10 cellular contexts compared by ENCODE assay signal in genomic region chr2:88561646-88562388, GRCh38.
A peak's percentile ranks its signal among the peaks of the same experiment; 100 is the strongest.
DNase-seq lines count a peak whose midpoint lies in the region; ATAC-seq lines count a peak whose summit lies in the region.
"Had no signal": no experiment of that assay in that cellular context is flagged by ENCODE, and none has a peak within 500 bp of the region (broad histone marks: within the 10 kb centered on the region; RNA-seq: fewer than 3 reads in every experiment).

No MANE protein-coding gene starts in this region.

- H3K27ac Mint-ChIP-seq in activated T-cell treated with anti-CD3 and anti-CD28 coated beads, Interleukin-2, amount 50 U/mL, for 24 hours = peak overlapping the region; percentile 67
- peak overlapping the region; percentile 85 for H3K27ac Mint-ChIP-seq in stimulated activated naive B cell treated with anti-CD40 and anti-IgM and Interleukin-4, amounts not matched to agents 10 μg/mL and 1 μg/mL and 100 μg/mL, for 72 hours

- H3K36me3 Mint-ChIP-seq in activated T-cell treated with anti-CD3 and anti-CD28 coated beads, Interleukin-2, amount 50 U/mL, for 24 hours (ENCODE audit: low read depth) = peaks cover 73% of the 10 kb centered on the region
- peaks cover 20% of the 10 kb centered on the region for H3K36me3 Mint-ChIP-seq in activated T-cell treated with anti-CD3 and anti-CD28 coated beads, Interleukin-2, amount 50 U/mL, for 4 hours (ENCODE audit: insufficient read depth)
- peaks cover 13 to 30% of the 10 kb centered on the region in 2 donors for H3K36me3 Mint-ChIP-seq in stimulated activated naive B cell treated with anti-CD40 and anti-IgM and Interleukin-4, amounts not matched to agents 10 μg/mL and 1 μg/mL and 100 μg/mL, for 72 hours

- peaks cover 12% of the 10 kb centered on the region for H3K4me1 Mint-ChIP-seq in activated T-cell treated with anti-CD3 and anti-CD28 coated beads, Interleukin-2, amount 50 U/mL, for 24 hours (ENCODE audit: low read depth)
- peaks cover 2% of the 10 kb centered on the region for H3K4me1 Mint-ChIP-seq in activated T-cell treated with anti-CD3 and anti-CD28 coated beads, Interleukin-2, amount 50 U/mL, for 4 hours (ENCODE audit: low read depth)
- H3K4me1 Mint-ChIP-seq in stimulated activated naive B cell treated with anti-CD40 and anti-IgM and Interleukin-4, amounts not matched to agents 10 μg/mL and 1 μg/mL and 100 μg/mL, for 72 hours = peaks cover 7 to 31% of the 10 kb centered on the region in 2 donors

- H3K27me3 Mint-ChIP-seq in activated T-cell treated with anti-CD3 and anti-CD28 coated beads, Interleukin-2, amount 50 U/mL, for 24 hours = no peaks in the 10 kb centered on the region
- no peaks in the 10 kb centered on the region for H3K27me3 Mint-ChIP-seq in activated T-cell treated with anti-CD3 and anti-CD28 coated beads, Interleukin-2, amount 50 U/mL, for 4 hours (ENCODE audit: low read depth)
- H3K27me3 Mint-ChIP-seq in stimulated activated naive B cell treated with anti-CD40 and anti-IgM and Interleukin-4, amounts not matched to agents 10 μg/mL and 1 μg/mL and 100 μg/mL, for 72 hours = no peaks in the 10 kb centered on the region

- no peak for DNase-seq in activated T-cell treated with anti-CD3 and anti-CD28 coated beads, Interleukin-2, amount 50 U/mL, for 24 hours
- no peak for DNase-seq in activated T-cell treated with anti-CD3 and anti-CD28 coated beads, Interleukin-2, amount 50 U/mL, for 4 hours
- no peak for DNase-seq in stimulated activated naive B cell treated with anti-CD40 and anti-IgM and Interleukin-4, amounts not matched to agents 10 μg/mL and 1 μg/mL and 100 μg/mL, for 72 hours
- DNase-seq in NCI-H345 treated with DMSO at 0.1 percent for 48 hours (lab: John Stamatoyannopoulos, UW; ENCODE audit: unreplicated experiment) = no peak
- DNase-seq in AG08395 (ENCODE audit: low spot score) = no peak
- DNase-seq in activated CD4-positive, alpha-beta T cell treated with anti-CD3 and anti-CD28 coated beads, Interleukin-2, amount 50 U/mL, for 48 hours = no peak
- DNase-seq: hypothalamus, NCI-H524 treated with DMSO at 0.1 percent for 48 hours had no signal

- no peaks in the 10 kb centered on the region for H3K9me3 Mint-ChIP-seq in activated T-cell treated with anti-CD3 and anti-CD28 coated beads, Interleukin-2, amount 50 U/mL, for 24 hours
- H3K9me3 Mint-ChIP-seq in activated T-cell treated with anti-CD3 and anti-CD28 coated beads, Interleukin-2, amount 50 U/mL, for 4 hours = no peaks in the 10 kb centered on the region
- H3K9me3 Mint-ChIP-seq in stimulated activated naive B cell treated with anti-CD40 and anti-IgM and Interleukin-4, amounts not matched to agents 10 μg/mL and 1 μg/mL and 100 μg/mL, for 72 hours = no peaks in the 10 kb centered on the region

- no peak overlapping the region for H3K4me3 Mint-ChIP-seq in activated T-cell treated with anti-CD3 and anti-CD28 coated beads, Interleukin-2, amount 50 U/mL, for 24 hours
- no peak overlapping the region for H3K4me3 Mint-ChIP-seq in activated T-cell treated with anti-CD3 and anti-CD28 coated beads, Interleukin-2, amount 50 U/mL, for 4 hours
- H3K4me3 Mint-ChIP-seq in stimulated activated naive B cell treated with anti-CD40 and anti-IgM and Interleukin-4, amounts not matched to agents 10 μg/mL and 1 μg/mL and 100 μg/mL, for 72 hours = no peak overlapping the region

- no peak for ATAC-seq in activated T-cell treated with anti-CD3 and anti-CD28 coated beads, Interleukin-2, amount 50 U/mL, for 4 hours
- ATAC-seq in GM21786 (IDR thresholded peaks at IDR 0.05; ENCODE audit: unreplicated experiment) (peak; percentile 78), HG03196 (IDR thresholded peaks at IDR 0.05; ENCODE audit: unreplicated experiment) (peak; percentile 50)
- ATAC-seq in stimulated activated naive B cell treated with anti-CD40 and anti-IgM and Interleukin-4, amounts not matched to agents 10 μg/mL and 1 μg/mL and 100 μg/mL, for 72 hours (replicated peaks) = peak; percentile 65 to 72

Comparison
In these comparisons a context has a peak if more than half of its experiments do, and no peak if none do; other contexts are left out.
1. ATAC-seq: peak in GM21786 (single experiment), HG03196 (single experiment) and stimulated activated naive B cell treated with anti-CD40 and anti-IgM and Interleukin-4, amounts not matched to agents 10 μg/mL and 1 μg/mL and 100 μg/mL, for 72 hours (2 of 2); none in activated T-cell treated with anti-CD3 and anti-CD28 coated beads, Interleukin-2, amount 50 U/mL, for 4 hours (0 of 2).